ENCODE assay signal across 1 cellular context in the genomic region with DNA sequence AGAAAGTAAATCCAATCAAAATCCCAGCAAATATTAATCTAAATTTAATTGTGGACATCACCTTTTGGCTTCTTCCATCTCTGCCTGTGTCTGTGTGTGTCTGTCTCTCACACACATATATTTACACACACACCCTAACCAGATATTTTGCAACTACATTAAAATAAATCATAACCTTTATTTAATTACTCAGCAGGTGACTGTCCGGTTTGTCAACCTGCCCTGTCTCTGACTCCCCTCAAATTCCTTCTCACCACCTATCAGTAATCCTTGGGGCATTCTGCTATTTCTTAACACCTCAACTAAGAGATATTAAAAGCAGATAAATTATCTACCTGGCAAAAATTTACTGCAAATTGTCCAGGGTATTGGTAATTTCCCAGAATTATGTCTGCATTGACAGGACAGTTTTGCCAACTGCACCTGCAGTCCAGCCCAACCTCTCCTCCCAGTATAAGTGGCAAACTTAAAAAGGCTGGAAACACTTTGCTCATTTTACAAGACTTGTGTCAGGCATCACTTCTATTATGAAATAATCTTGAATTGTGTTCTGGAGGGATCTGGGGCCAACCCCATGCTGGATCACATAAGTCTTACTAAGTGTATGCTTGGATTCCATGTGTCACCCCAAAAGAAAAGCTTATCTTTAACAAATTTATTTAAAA.
TF ChIP-seq lines count a peak whose summit lies in the region.

No MANE protein-coding gene starts in this region.

TF ChIP-seq in endothelial cell of umbilical vein, 7 proteins besides CTCF, POLR2A, EP300 and RAD21 (continued from another document):
- TF ChIP-seq, protein P1, sequence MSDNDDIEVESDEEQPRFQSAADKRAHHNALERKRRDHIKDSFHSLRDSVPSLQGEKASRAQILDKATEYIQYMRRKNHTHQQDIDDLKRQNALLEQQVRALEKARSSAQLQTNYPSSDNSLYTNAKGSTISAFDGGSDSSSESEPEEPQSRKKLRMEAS (IDR thresholded peaks at IDR 0.05; ENCODE audit: insufficient read depth, insufficient read length), result no peak
- TF ChIP-seq JUN (IDR thresholded peaks at IDR 0.05; ENCODE audit: borderline replicate concordance, insufficient read depth, insufficient read length, low read depth), result no peak
- no peak for TF ChIP-seq MYC (IDR thresholded peaks at IDR 0.05; ENCODE audit: low read depth, low read length)
- no peak for TF ChIP-seq FOS (IDR thresholded peaks at IDR 0.05; ENCODE audit: borderline replicate concordance, insufficient read depth, low read length)
